ENCODE assay signal across 23 cellular contexts in the genomic region with DNA sequence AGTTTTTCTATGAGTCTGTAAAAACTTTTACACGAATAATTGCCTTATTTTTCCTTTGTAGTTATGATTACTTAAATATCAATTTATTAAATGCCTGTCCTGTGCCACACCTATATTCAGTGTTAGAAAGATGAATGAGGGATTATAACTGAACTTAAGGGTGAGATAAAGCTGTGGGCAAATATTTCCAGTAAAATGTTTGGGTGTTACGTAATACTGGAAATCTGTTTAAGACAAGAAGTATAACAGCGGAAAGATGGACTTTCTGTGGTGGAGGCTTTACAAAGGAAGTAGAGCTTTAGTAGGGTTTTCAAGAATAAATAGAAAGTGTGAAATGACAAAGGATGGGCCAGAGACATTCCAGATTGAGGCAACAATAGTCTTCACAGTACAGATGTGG.
"Had no signal": no experiment of that assay in that cellular context is flagged by ENCODE, and none has a peak within 500 bp of the region (broad histone marks: within the 10 kb centered on the region; RNA-seq: fewer than 3 reads in every experiment).

No MANE protein-coding gene starts in this region.

- H3K4me3 Mint-ChIP-seq: dendritic cell treated with granulocyte-macrophage colony-stimulating factor and Interleukin-4, amounts not matched to agents 40 ng/mL and 50 ng/mL, for 4 days; natural killer cell; stimulated activated naive CD8-positive, alpha-beta T cell treated with anti-CD3 and anti-CD28 coated beads, Interleukin-15, amount 100 ng/mL, for 72 hours had no signal

- H3K4me1 ChIP-seq: colonic mucosa, esophagus muscularis mucosa, heart right ventricle, left lung, suprapubic skin, transverse colon, upper lobe of right lung, uterus had no signal

- ATAC-seq: heart right ventricle; left cardiac atrium; left lung; natural killer cell; pancreas; stimulated activated naive CD8-positive, alpha-beta T cell treated with anti-CD3 and anti-CD28 coated beads, Interleukin-15, amount 100 ng/mL, for 72 hours; upper lobe of right lung had no signal

- H3K27me3 ChIP-seq: colonic mucosa, esophagus muscularis mucosa, heart right ventricle, left lung, pancreas, suprapubic skin, transverse colon, upper lobe of right lung, uterus had no signal

- H3K4me1 Mint-ChIP-seq: natural killer cell; stimulated activated naive CD8-positive, alpha-beta T cell treated with anti-CD3 and anti-CD28 coated beads, Interleukin-15, amount 100 ng/mL, for 72 hours had no signal

- DNase-seq: colonic mucosa; effector CD8-positive, alpha-beta T cell; foreskin melanocyte; glutamatergic neuron; heart right ventricle; hippocampal formation; left cardiac atrium; left lung; natural killer cell; occipital lobe; pancreas; retina; stimulated activated CD4-positive, alpha-beta T cell treated with anti-CD3 and anti-CD28 coated beads, Interleukin-15, amount 100 ng/mL, for 24 hours; stimulated activated CD4-positive, alpha-beta T cell treated with anti-CD3 and anti-CD28 coated beads, Interleukin-2, amount 100 ng/mL, for 48 hours; stimulated activated naive CD4-positive, alpha-beta T cell; stimulated activated naive CD8-positive, alpha-beta T cell treated with anti-CD3 and anti-CD28 coated beads, Interleukin-15, amount 100 ng/mL, for 72 hours; transverse colon; upper lobe of right lung; uterus had no signal

- H3K27me3 Mint-ChIP-seq: dendritic cell treated with granulocyte-macrophage colony-stimulating factor and Interleukin-4, amounts not matched to agents 40 ng/mL and 50 ng/mL, for 4 days; stimulated activated naive CD8-positive, alpha-beta T cell treated with anti-CD3 and anti-CD28 coated beads, Interleukin-15, amount 100 ng/mL, for 72 hours had no signal

- H3K27ac Mint-ChIP-seq: dendritic cell treated with granulocyte-macrophage colony-stimulating factor and Interleukin-4, amounts not matched to agents 40 ng/mL and 50 ng/mL, for 4 days; natural killer cell; stimulated activated naive CD8-positive, alpha-beta T cell treated with anti-CD3 and anti-CD28 coated beads, Interleukin-15, amount 100 ng/mL, for 72 hours had no signal

- H3K27ac ChIP-seq: colonic mucosa, esophagus muscularis mucosa, heart right ventricle, left lung, pancreas, skin epidermis, suprapubic skin, transverse colon, upper lobe of right lung, uterus had no signal

- H3K36me3 ChIP-seq: colonic mucosa, esophagus muscularis mucosa, heart right ventricle, left lung, pancreas, suprapubic skin, transverse colon, upper lobe of right lung, uterus had no signal

- H3K4me3 ChIP-seq: colonic mucosa, esophagus muscularis mucosa, heart right ventricle, left lung, pancreas, skin epidermis, suprapubic skin, transverse colon, upper lobe of right lung, uterus had no signal

- H3K9me3 ChIP-seq: colonic mucosa, pancreas, uterus had no signal
